Comparison of ENCODE assay signal across 13 cellular contexts in the genomic region with DNA sequence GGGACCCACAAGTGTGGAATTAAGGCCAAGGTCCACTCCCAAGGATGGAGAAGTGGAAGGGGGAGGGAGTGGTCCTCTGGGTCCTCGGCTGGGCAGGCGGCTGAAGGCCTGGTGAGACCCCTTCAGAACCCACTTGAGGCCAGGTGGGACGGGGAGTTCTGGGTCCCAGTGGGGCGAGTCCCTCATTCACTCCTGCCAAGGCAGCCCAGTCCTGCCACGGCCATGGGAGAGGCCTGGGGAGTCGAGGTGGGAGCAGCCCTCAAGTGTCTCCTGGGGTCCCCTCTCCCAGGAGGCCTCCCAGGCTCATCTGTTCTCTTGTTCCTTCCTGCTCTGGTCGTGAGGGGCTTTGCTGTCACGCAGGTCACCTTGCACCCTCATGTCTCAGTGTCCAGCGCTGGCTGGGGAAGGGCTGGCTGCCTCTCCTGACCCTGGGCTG. TPM values are rescaled to one million over a fixed set of nuclear protein-coding genes. Genes with fewer than 3 reads are reported as not detected.
DNase-seq lines count a peak whose midpoint lies in the region; ATAC-seq lines count a peak whose summit lies in the region.
"Had no signal": no experiment of that assay in that cellular context is flagged by ENCODE, and none has a peak within 500 bp of the region (broad histone marks: within the 10 kb centered on the region; RNA-seq: fewer than 3 reads in every experiment).

No MANE protein-coding gene starts in this region.

- POLR2A ChIA-PET in activated naive CD8-positive, alpha-beta T cell treated with anti-CD3 and anti-CD28 coated beads, Interleukin-2, amount 10 ng/mL, durations not matched to agents 7 days and 5 days (lab: Charles Lee), result interaction anchor here (0.8 to 2.8 kb wide), 6 partner anchors 8 to 25 kb away, joined by 3 to 17 read pairs (median 4); no protein-coding TSS in a partner anchor

- ATAC-seq in activated CD4-positive, CD25-positive, alpha-beta regulatory T cell treated with anti-CD3 and anti-CD28 coated beads, Interleukin-2, amount 50 U/mL, for 24 hours, result no peak
- ATAC-seq in HG03196 (IDR thresholded peaks at IDR 0.05; ENCODE audit: unreplicated experiment), result peak; percentile 10
- no peak for ATAC-seq in activated naive CD8-positive, alpha-beta T cell treated with anti-CD3 and anti-CD28 coated beads, Interleukin-2, amount 10 ng/mL, durations not matched to agents 7 days and 5 days (ENCODE audit: low read depth)

- H3K4me3 ChIP-seq in skin epidermis, result no peak overlapping the region
- H3K4me3 ChIP-seq: A549 had no signal

- H3K4me3 Mint-ChIP-seq in activated naive CD8-positive, alpha-beta T cell treated with anti-CD3 and anti-CD28 coated beads, Interleukin-2, amount 10 ng/mL, durations not matched to agents 7 days and 5 days, result peak overlapping the region; percentile 7
- H3K4me3 Mint-ChIP-seq: type B pancreatic cell had no signal

- peaks cover 22% of the 10 kb centered on the region for H3K4me1 Mint-ChIP-seq in activated naive CD8-positive, alpha-beta T cell treated with anti-CD3 and anti-CD28 coated beads, Interleukin-2, amount 10 ng/mL, durations not matched to agents 7 days and 5 days

- H3K27ac Mint-ChIP-seq in activated naive CD8-positive, alpha-beta T cell treated with anti-CD3 and anti-CD28 coated beads, Interleukin-2, amount 10 ng/mL, durations not matched to agents 7 days and 5 days, result peak overlapping the region; percentile 90
- H3K27ac Mint-ChIP-seq: type B pancreatic cell had no signal

- DNase-seq in activated CD4-positive, CD25-positive, alpha-beta regulatory T cell treated with anti-CD3 and anti-CD28 coated beads, Interleukin-2, amount 50 U/mL, for 72 hours, result peak; percentile 30
- peak; percentile 48 for DNase-seq in activated naive CD8-positive, alpha-beta T cell treated with anti-CD3 and anti-CD28 coated beads, Interleukin-2, amount 10 ng/mL, durations not matched to agents 7 days and 5 days
- DNase-seq in NCI-H748 (lab: John Stamatoyannopoulos, UW; ENCODE audit: unreplicated experiment) (no peak), DMS79 (lab: John Stamatoyannopoulos, UW) (no peak)
- DNase-seq in effector CD8-positive, alpha-beta T cell (lab: John Stamatoyannopoulos, UW), result no peak
- DNase-seq: amniotic stem cell, NCI-H774, T1000 had no signal

- peaks cover 4% of the 10 kb centered on the region for H3K36me3 Mint-ChIP-seq in activated naive CD8-positive, alpha-beta T cell treated with anti-CD3 and anti-CD28 coated beads, Interleukin-2, amount 10 ng/mL, durations not matched to agents 7 days and 5 days
- H3K36me3 Mint-ChIP-seq: type B pancreatic cell had no signal

- peak overlapping the region in 12 of 21 experiments; percentile 2 to 82 (median 48) for H3K27ac ChIP-seq in skin epidermis

- peaks cover 7% of the 10 kb centered on the region for H3K27me3 Mint-ChIP-seq in activated naive CD8-positive, alpha-beta T cell treated with anti-CD3 and anti-CD28 coated beads, Interleukin-2, amount 10 ng/mL, durations not matched to agents 7 days and 5 days

- H3K9me3 Mint-ChIP-seq in activated naive CD8-positive, alpha-beta T cell treated with anti-CD3 and anti-CD28 coated beads, Interleukin-2, amount 10 ng/mL, durations not matched to agents 7 days and 5 days, result peaks cover 7% of the 10 kb centered on the region

RNA-seq across cellular contexts. Expression of a gene that starts 6.1 kb away (rescaled TPM):
- total RNA-seq in activated naive CD8-positive, alpha-beta T cell treated with anti-CD3 and anti-CD28 coated beads, Interleukin-2, amount 10 ng/mL, durations not matched to agents 7 days and 5 days, result 10 to 100 TPM; 82.6 to 83.7 TPM

RNA-seq across cellular contexts. Expression of a gene that starts 30.7 kb away (rescaled TPM):
- total RNA-seq in activated naive CD8-positive, alpha-beta T cell treated with anti-CD3 and anti-CD28 coated beads, Interleukin-2, amount 10 ng/mL, durations not matched to agents 7 days and 5 days, result 10 to 100 TPM; 47.0 to 50.0 TPM

RNA-seq across cellular contexts. Expression of a gene that starts 56.8 kb away (rescaled TPM):
- total RNA-seq in activated naive CD8-positive, alpha-beta T cell treated with anti-CD3 and anti-CD28 coated beads, Interleukin-2, amount 10 ng/mL, durations not matched to agents 7 days and 5 days, result 100 to 1,000 TPM; 261 to 276 TPM

Comparison
In these comparisons a context has a peak if more than half of its experiments do, and no peak if none do; other contexts are left out.
1. DNase-seq: peak in activated CD4-positive, CD25-positive, alpha-beta regulatory T cell treated with anti-CD3 and anti-CD28 coated beads, Interleukin-2, amount 50 U/mL, for 72 hours (single experiment) and activated naive CD8-positive, alpha-beta T cell treated with anti-CD3 and anti-CD28 coated beads, Interleukin-2, amount 10 ng/mL, durations not matched to agents 7 days and 5 days (single experiment); none in NCI-H748 (single experiment), effector CD8-positive, alpha-beta T cell (single experiment) and DMS79 (single experiment).